9 cellular contexts compared by ENCODE assay signal in the genomic region with DNA sequence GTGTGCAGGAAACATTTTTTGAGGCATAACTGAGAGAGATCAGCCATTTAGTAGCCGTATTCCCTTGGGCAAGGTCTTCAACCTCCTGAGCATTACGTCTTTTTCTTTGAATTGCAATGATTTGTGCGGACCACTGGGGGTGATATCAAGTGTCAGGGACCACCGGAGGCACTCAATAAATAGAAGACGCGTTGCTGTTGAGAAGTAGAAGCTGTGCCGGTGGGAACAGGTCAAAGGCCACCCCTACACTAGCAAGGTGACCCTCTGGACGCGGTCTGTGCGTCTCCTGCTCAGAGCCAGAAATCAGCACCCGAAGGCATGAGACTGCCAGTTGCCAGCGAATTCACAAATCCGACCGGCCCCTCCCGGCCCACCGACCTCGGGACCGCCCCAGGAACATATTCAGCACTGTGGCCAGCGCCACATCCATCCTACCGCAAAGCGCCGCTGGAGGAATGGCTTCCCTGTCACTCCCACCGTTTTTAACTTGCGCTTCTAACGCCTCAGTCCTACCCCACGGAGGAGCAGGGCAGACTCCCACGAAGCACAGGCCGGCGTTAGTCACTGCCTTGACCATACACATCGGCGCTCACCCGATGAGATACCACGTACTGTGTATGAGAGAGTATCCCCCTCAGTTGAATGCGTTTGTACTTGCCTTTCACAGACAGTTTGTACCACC. TPM values are rescaled to one million over a fixed set of nuclear protein-coding genes. Genes with fewer than 3 reads are reported as not detected.
DNase-seq lines count a peak whose midpoint lies in the region; ATAC-seq and TF ChIP-seq lines count a peak whose summit lies in the region.
"Had no signal": no experiment of that assay in that cellular context is flagged by ENCODE, and none has a peak within 500 bp of the region (broad histone marks: within the 10 kb centered on the region; RNA-seq: fewer than 3 reads in every experiment).

No MANE protein-coding gene starts in this region.

- peak overlapping the region; percentile 18 for H3K23ac ChIP-seq in mesendoderm (ENCODE audit: low read length)

- no peak for TF ChIP-seq POLR2A in GM18505 (IDR thresholded peaks at IDR 0.05; ENCODE audit: borderline replicate concordance, extremely low read depth, insufficient read depth, insufficient read length)

- H3K27me3 ChIP-seq in CD8-positive, alpha-beta memory T cell (ENCODE audit: insufficient read depth, low read length, poor library complexity, severe bottlenecking) = peaks cover 25% of the 10 kb centered on the region
- H3K27me3 ChIP-seq in mesendoderm (ENCODE audit: insufficient read depth, low read length, poor library complexity) = peaks cover 34% of the 10 kb centered on the region

- peak overlapping the region in 2 of 8 donors; percentile 22 to 58 for H3K27ac Mint-ChIP-seq in CD8-positive, alpha-beta memory T cell
- H3K27ac Mint-ChIP-seq in effector memory CD8-positive, alpha-beta T cell = no peak overlapping the region

- no peak overlapping the region for H3K18ac ChIP-seq in mesendoderm (ENCODE audit: low read length)

- no peak overlapping the region for H2BK15ac ChIP-seq in mesendoderm (replicated peaks; ENCODE audit: low read depth)

- peak overlapping the region in 5 of 7 donors; percentile 4 to 38 (median 28) for H3K4me3 Mint-ChIP-seq in CD8-positive, alpha-beta memory T cell
- peak overlapping the region in 1 of 2 donors; percentile 73 for H3K4me3 Mint-ChIP-seq in effector memory CD8-positive, alpha-beta T cell

- peaks cover 0 to 3% (median 0%) of the 10 kb centered on the region in 3 donors for H3K36me3 Mint-ChIP-seq in CD8-positive, alpha-beta memory T cell
- peaks cover 2% of the 10 kb centered on the region for H3K36me3 Mint-ChIP-seq in effector memory CD8-positive, alpha-beta T cell (ENCODE audit: insufficient read depth)

- no peak overlapping the region for H3K9ac ChIP-seq in mesendoderm (ENCODE audit: low read length)

- H3K9me3 ChIP-seq in CD8-positive, alpha-beta memory T cell (ENCODE audit: low read length) = no peaks in the 10 kb centered on the region

- H3K27me3 Mint-ChIP-seq in CD8-positive, alpha-beta memory T cell = peaks cover 53 to 89% of the 10 kb centered on the region in 2 donors
- H3K27me3 Mint-ChIP-seq in effector memory CD8-positive, alpha-beta T cell = peaks cover 68 to 84% of the 10 kb centered on the region in 2 donors

- no peaks in the 10 kb centered on the region for H3K79me1 ChIP-seq in mesendoderm (ENCODE audit: low read length)

- no peak overlapping the region for H2AK5ac ChIP-seq in mesendoderm (ENCODE audit: low read length)

- H3K27ac ChIP-seq in CD8-positive, alpha-beta memory T cell (ENCODE audit: low read depth, low read length) = no peak overlapping the region
- no peak overlapping the region for H3K27ac ChIP-seq in mesendoderm (ENCODE audit: low read depth, low read length)

- peaks cover 0 to 8% (median 0%) of the 10 kb centered on the region in 5 donors for H3K9me3 Mint-ChIP-seq in CD8-positive, alpha-beta memory T cell
- H3K9me3 Mint-ChIP-seq in effector memory CD8-positive, alpha-beta T cell = peaks cover 0 to 6% of the 10 kb centered on the region in 2 donors

- peaks cover 20% of the 10 kb centered on the region for H3K4me1 ChIP-seq in CD8-positive, alpha-beta memory T cell (ENCODE audit: insufficient read depth, low read length)
- H3K4me1 ChIP-seq in mesendoderm (ENCODE audit: control insufficient read depth, low read depth, low read length) = no peaks in the 10 kb centered on the region

- no peak overlapping the region for H4K8ac ChIP-seq in mesendoderm (ENCODE audit: low read depth, low read length)

- CTCF ChIA-PET in CD8-positive, alpha-beta memory T cell (lab: Charles Lee) = no interaction called here

- H2BK5ac ChIP-seq in mesendoderm (ENCODE audit: low read length) = no peak overlapping the region

- H4K5ac ChIP-seq in mesendoderm (ENCODE audit: low read length) = no peak overlapping the region

- no peaks in the 10 kb centered on the region for H3K79me2 ChIP-seq in mesendoderm (ENCODE audit: control insufficient read depth, insufficient read depth, low read length)

- no peak overlapping the region for H2BK120ac ChIP-seq in mesendoderm (ENCODE audit: low read depth, low read length)

- H3K4me2 ChIP-seq in mesendoderm (ENCODE audit: low read length) = no peak overlapping the region

- no CpG with 5 or more reads among the region's 34 CpGs for WGBS in mesendoderm (ENCODE audit: extremely low coverage, insufficient coverage, low lambda C conversion rate)

- H3K4me3 ChIP-seq in CD8-positive, alpha-beta memory T cell (ENCODE audit: low read length) = no peak overlapping the region
- no peak overlapping the region for H3K4me3 ChIP-seq in mesendoderm (ENCODE audit: low read length)

- H3K4me1 Mint-ChIP-seq in CD8-positive, alpha-beta memory T cell = peaks cover 21 to 38% (median 35%) of the 10 kb centered on the region in 3 donors
- peaks cover 31% of the 10 kb centered on the region in 2 donors for H3K4me1 Mint-ChIP-seq in effector memory CD8-positive, alpha-beta T cell (ENCODE audit: low read depth in 2 of 2)

- peak; percentile 23 for ATAC-seq in effector memory CD8-positive, alpha-beta T cell (replicated peaks)
- ATAC-seq in HG03175 (IDR thresholded peaks at IDR 0.05; ENCODE audit: unreplicated experiment) (no peak), HG03135 (IDR thresholded peaks at IDR 0.05; ENCODE audit: unreplicated experiment) (no peak), GM18505 (IDR thresholded peaks at IDR 0.05; ENCODE audit: unreplicated experiment) (no peak)

- H3K56ac ChIP-seq in mesendoderm (ENCODE audit: low read length) = no peak overlapping the region

- DNase-seq in CD8-positive, alpha-beta memory T cell = no peak
- DNase-seq in HuH-7.5 (ENCODE audit: low spot score) (peak; percentile 53), mesendoderm (peak; percentile 72), pons (ENCODE audit: low spot score) (no peak)
- DNase-seq in effector memory CD8-positive, alpha-beta T cell = no peak
- DNase-seq: T-helper 9 cell had no signal

- POLR2A ChIA-PET in CD8-positive, alpha-beta memory T cell (lab: Charles Lee) = no interaction called here

- no peak overlapping the region for H3K4ac ChIP-seq in mesendoderm (ENCODE audit: low read depth, low read length)

- no peaks in the 10 kb centered on the region for H3K36me3 ChIP-seq in CD8-positive, alpha-beta memory T cell (ENCODE audit: insufficient read depth, low read length)
- no peaks in the 10 kb centered on the region for H3K36me3 ChIP-seq in mesendoderm (ENCODE audit: control insufficient read depth, insufficient read depth, low read length)

RNA-seq across cellular contexts. Expression of gene GHSR, which starts 1.4 kb away (rescaled TPM):
- not detected for total RNA-seq in CD8-positive, alpha-beta memory T cell
- not detected for polyA plus RNA-seq in CD8-positive, alpha-beta memory T cell
- not detected for polyA plus RNA-seq in mesendoderm (2013, experiment 1 of 2)
- polyA plus RNA-seq in mesendoderm (2013, experiment 2 of 2) = not detected

Comparison
In these comparisons a context has a peak if more than half of its experiments do, and no peak if none do; other contexts are left out.
1. DNase-seq: peak in HuH-7.5 (single experiment) and mesendoderm (single experiment); none in CD8-positive, alpha-beta memory T cell (0 of 5), effector memory CD8-positive, alpha-beta T cell (0 of 3) and pons (single experiment).